Comparison of ENCODE assay signal across 8 cellular contexts in the genomic region with DNA sequence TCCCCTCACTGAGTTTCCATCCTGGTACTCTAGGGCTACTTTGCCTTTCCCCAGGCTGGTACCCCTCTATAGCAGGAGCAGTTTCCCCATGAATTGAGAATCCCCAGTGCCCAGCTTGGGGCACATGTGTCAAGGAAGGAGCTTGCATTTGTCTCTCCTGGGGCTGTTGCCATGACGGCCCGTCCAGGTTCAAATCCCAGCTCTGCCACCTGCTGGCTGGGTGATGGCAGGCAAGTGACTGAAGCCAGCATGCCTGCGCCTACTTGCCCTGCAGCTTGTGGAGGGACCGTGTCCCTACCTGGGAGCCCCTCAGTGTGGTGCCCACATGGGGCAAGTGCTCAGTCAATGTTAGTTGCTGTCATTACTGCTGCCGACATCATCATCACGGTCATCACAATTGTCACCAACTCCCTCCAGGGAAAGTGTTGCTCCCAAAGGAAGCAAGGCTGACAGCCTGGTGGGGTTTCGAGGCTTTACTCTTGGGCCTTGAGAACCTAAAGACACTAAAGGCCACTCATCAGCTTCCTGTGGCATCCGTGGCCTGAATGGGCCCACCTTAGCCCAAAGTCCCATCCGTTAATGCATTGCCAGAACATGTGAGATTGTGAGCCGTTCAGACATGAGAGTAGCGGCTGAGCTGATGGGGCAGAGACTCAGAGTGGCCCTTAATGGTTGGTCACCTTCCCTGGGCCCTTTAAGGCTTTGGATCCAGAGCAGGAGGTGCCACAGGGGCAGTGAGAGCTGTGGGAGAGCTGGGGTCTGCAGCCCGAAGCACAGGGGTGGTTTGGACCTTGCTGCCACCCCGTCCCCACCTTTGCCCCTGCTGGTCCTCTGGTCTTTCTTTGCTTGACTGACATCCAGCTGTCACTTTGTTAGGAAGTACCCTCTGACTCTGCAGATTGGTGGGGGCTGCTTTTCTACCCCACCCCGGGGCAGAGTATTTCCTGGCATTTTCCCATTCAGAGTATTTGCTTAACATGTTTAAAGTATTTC.
DNase-seq lines count a peak whose midpoint lies in the region; ATAC-seq, FAIRE-seq and TF ChIP-seq lines count a peak whose summit lies in the region.

No MANE protein-coding gene starts in this region.

- ATAC-seq in pancreas (peak; percentile 40 to 58 (median 52)), GM21390 (IDR thresholded peaks at IDR 0.05; ENCODE audit: unreplicated experiment) (no peak), GM19467 (IDR thresholded peaks at IDR 0.05; ENCODE audit: unreplicated experiment) (no peak), HG02610 (IDR thresholded peaks at IDR 0.05; ENCODE audit: unreplicated experiment) (no peak)

- H3K9me3 ChIP-seq in fibroblast of lung (ENCODE audit: control insufficient read depth, insufficient read depth, low read depth, low read length), result no peaks in the 10 kb centered on the region
- no peaks in the 10 kb centered on the region for H3K9me3 ChIP-seq in pancreas

- intact Hi-C loops in pancreas (cut with DNase I), result no loop called here

- H3K4me1 ChIP-seq in fibroblast of lung (ENCODE audit: control insufficient read depth, extremely low read depth, insufficient read depth, low read length) (no peaks in the 10 kb centered on the region), pancreas (peaks cover 42 to 55% (median 50%) of the 10 kb centered on the region in 3 donors)

- 57 to 65% methylated on average over 14 of the region's 14 CpGs for WGBS in pancreas, 2 donors

- TF ChIP-seq CTCF in fibroblast of lung (conservative IDR thresholded peaks at IDR 0.05 in 1 of 2, IDR thresholded peaks at IDR 0.05 in 1 of 2; ENCODE audit: low read depth in 1 of 2, low read length in 2 of 2) (peak; percentile 48 to 70), pancreas (IDR thresholded peaks at IDR 0.05) (peak in 3 of 4 donors; percentile 38 to 44 (median 40))

- DNase-seq in GDM1 (lab: John Stamatoyannopoulos, UW) (peak; percentile 27), NCI-H146 (lab: John Stamatoyannopoulos, UW) (peak; percentile 65), activated T-cell treated with anti-CD3 and anti-CD28 coated beads for 24 hours (ENCODE audit: low read depth) (peak; percentile 20), fibroblast of lung (ENCODE audit: low read depth in 2 of 2) (peak; percentile 29 to 52), pancreas (peak; percentile 69 to 90 (median 77))

- FAIRE-seq in pancreas (lab: Jason Lieb, UNC), result no peak

- H3K79me2 ChIP-seq in fibroblast of lung (ENCODE audit: control insufficient read depth, insufficient read depth, low read length), result no peaks in the 10 kb centered on the region

- H3K9ac ChIP-seq in fibroblast of lung (ENCODE audit: insufficient read depth, low read length), result no peak overlapping the region

- no peaks in the 10 kb centered on the region for H3K36me3 ChIP-seq in fibroblast of lung (ENCODE audit: control insufficient read depth, insufficient read depth, low read length)
- no peaks in the 10 kb centered on the region for H3K36me3 ChIP-seq in pancreas

- no peak overlapping the region for H2AFZ ChIP-seq in fibroblast of lung (ENCODE audit: low read length)

- H3K4me2 ChIP-seq in fibroblast of lung (ENCODE audit: extremely low read depth, insufficient read depth, low read length), result no peak overlapping the region

- H3K27ac ChIP-seq in fibroblast of lung (ENCODE audit: insufficient read depth, low read length) (no peak overlapping the region), pancreas (peak overlapping the region; percentile 72 to 82 (median 78))

- H4K20me1 ChIP-seq in fibroblast of lung (ENCODE audit: control insufficient read depth, extremely low read depth, insufficient read depth, low read length), result no peaks in the 10 kb centered on the region

- H3K4me3 ChIP-seq in fibroblast of lung (replicated peaks in 1 of 4; ENCODE audit: control extremely low read depth in 1 of 4, insufficient read depth in 1 of 4, low read depth in 3 of 4, low read length in 4 of 4) (no peak overlapping the region), pancreas (no peak overlapping the region)

- H3K27me3 ChIP-seq in fibroblast of lung (ENCODE audit: control insufficient read depth, insufficient read depth, low read length) (no peaks in the 10 kb centered on the region), pancreas (no peaks in the 10 kb centered on the region)

Comparison
In these comparisons a context has a peak if more than half of its experiments do, and no peak if none do; other contexts are left out.
1. DNase-seq: peak in every context shown above with its lines; median percentile 77 in pancreas; 65 in NCI-H146; 40 in fibroblast of lung; 27 in GDM1; 20 in activated T-cell treated with anti-CD3 and anti-CD28 coated beads for 24 hours.
2. ATAC-seq: peak in pancreas (4 of 4); none in GM21390 (single experiment), GM19467 (single experiment) and HG02610 (single experiment).